ENCODE assay signal across 17 cellular contexts in the genomic region with DNA sequence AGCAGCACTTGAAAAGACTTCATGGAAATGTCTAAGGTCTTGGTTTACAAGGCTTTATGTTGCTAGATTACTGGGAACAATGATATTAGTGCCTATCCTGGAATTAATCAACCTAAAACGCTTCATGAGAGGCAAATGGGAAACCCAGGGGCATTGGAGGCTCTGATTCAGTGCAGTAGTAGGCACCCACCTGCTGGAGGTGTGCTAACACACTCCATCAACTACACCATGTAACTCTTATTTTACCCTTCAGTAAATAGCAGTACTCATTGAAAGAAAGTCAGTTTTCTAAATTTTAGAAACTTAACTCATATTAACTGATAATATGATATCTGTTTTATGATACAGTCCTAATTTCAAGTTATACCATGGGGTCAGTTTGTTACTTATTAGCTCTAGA. TPM values are rescaled to one million over a fixed set of nuclear protein-coding genes. Genes with fewer than 3 reads are reported as not detected.
DNase-seq lines count a peak whose midpoint lies in the region; ATAC-seq and TF ChIP-seq lines count a peak whose summit lies in the region.
"Had no signal": no experiment of that assay in that cellular context is flagged by ENCODE, and none has a peak within 500 bp of the region (broad histone marks: within the 10 kb centered on the region; RNA-seq: fewer than 3 reads in every experiment).

No MANE protein-coding gene starts in this region.

- H3K4me3 ChIP-seq in coronary artery, result no peak overlapping the region

- no peaks in the 10 kb centered on the region for H3K4me1 Mint-ChIP-seq in CD4-positive, alpha-beta T cell (ENCODE audit: low read depth)
- H3K4me1 Mint-ChIP-seq in WTC11, result no peaks in the 10 kb centered on the region

- no peaks in the 10 kb centered on the region for H3K9me3 Mint-ChIP-seq in CD4-positive, alpha-beta T cell
- no peaks in the 10 kb centered on the region for H3K9me3 Mint-ChIP-seq in WTC11

- POLR2A ChIA-PET in CD4-positive, alpha-beta T cell (lab: Charles Lee), result interaction anchor here (0.7 kb wide), 1 partner anchor 17 kb away, joined by 5 read pairs; a partner anchor contains a TSS
- POLR2A ChIA-PET in WTC11 (lab: Charles Lee), result interaction anchor here (0.7 kb wide), 1 partner anchor 9 kb away, joined by 4 read pairs; no protein-coding TSS in a partner anchor

- no peak for DNase-seq in CD4-positive, alpha-beta T cell
- DNase-seq in WTC11 (ENCODE audit: low spot score), result no peak
- DNase-seq in NCI-H146 treated with DMSO at 0.1 percent for 48 hours (lab: John Stamatoyannopoulos, UW; ENCODE audit: unreplicated experiment), result no peak
- no peak for DNase-seq in NAMALWA (ENCODE audit: low spot score)
- DNase-seq in coronary artery (ENCODE audit: low spot score), result no peak
- DNase-seq in pons (ENCODE audit: low spot score), result no peak
- DNase-seq: activated effector memory CD4-positive, alpha-beta T cell treated with Interleukin-2 at 50 U/mL for 16 hours; amygdala; central memory CD4-positive, alpha-beta T cell; hypothalamus; Kasumi-1; midbrain; NCI-H1436 treated with DMSO at 0.1 percent for 48 hours; NCI-H510A treated with DMSO at 0.1 percent for 48 hours had no signal

- H3K27ac Mint-ChIP-seq in CD4-positive, alpha-beta T cell, result no peak overlapping the region
- H3K27ac Mint-ChIP-seq in WTC11, result no peak overlapping the region

- TF ChIP-seq CTCF in CD4-positive, alpha-beta T cell (IDR thresholded peaks at IDR 0.05), result no peak
- TF ChIP-seq CTCF in GM12873 (IDR thresholded peaks at IDR 0.05; ENCODE audit: insufficient read depth, low read depth, low read length, missing control alignments), result peak; percentile 23
- no peak for TF ChIP-seq CTCF in WTC11 (IDR thresholded peaks at IDR 0.05)
- no peak for TF ChIP-seq CTCF in coronary artery (IDR thresholded peaks at IDR 0.05)

- no peaks in the 10 kb centered on the region for H3K9me3 ChIP-seq in CD4-positive, alpha-beta T cell (ENCODE audit: control insufficient read depth, low read length)

- H3K27me3 Mint-ChIP-seq in CD4-positive, alpha-beta T cell, result no peaks in the 10 kb centered on the region
- H3K27me3 Mint-ChIP-seq in WTC11 (ENCODE audit: low read depth), result no peaks in the 10 kb centered on the region; the same call in 1 of the 2 replicates

- ATAC-seq in CD4-positive, alpha-beta T cell (ENCODE audit: poor library complexity), result peak; percentile 61
- ATAC-seq in HG03066 (IDR thresholded peaks at IDR 0.05; ENCODE audit: low read depth, unreplicated experiment) (peak; percentile 56), WTC11 (peak; percentile 90)

- no peaks in the 10 kb centered on the region for H3K36me3 Mint-ChIP-seq in CD4-positive, alpha-beta T cell (ENCODE audit: low read depth)
- H3K36me3 Mint-ChIP-seq in WTC11, result no peaks in the 10 kb centered on the region

- H3K4me3 Mint-ChIP-seq in CD4-positive, alpha-beta T cell, result no peak overlapping the region
- H3K4me3 Mint-ChIP-seq in WTC11, result no peak overlapping the region

- intact Hi-C loops in CD4-positive, alpha-beta T cell (cut with DNase I, micrococcal nuclease), result no loop called here

- no peaks in the 10 kb centered on the region for H3K27me3 ChIP-seq in CD4-positive, alpha-beta T cell (ENCODE audit: control insufficient read depth, insufficient read depth, low read length)

- CTCF ChIA-PET in CD4-positive, alpha-beta T cell (lab: Charles Lee), result interaction anchor here (0.7 to 1.6 kb wide), 4 partner anchors 31 to 197 kb away, joined by 3 to 4 read pairs (median 3); no protein-coding TSS in a partner anchor
- CTCF ChIA-PET in WTC11 (lab: Charles Lee), result interaction anchor here (0.7 to 1.2 kb wide), 5 partner anchors 9 to 60 kb away, joined by 3 to 6 read pairs (median 4); no protein-coding TSS in a partner anchor

- no peak overlapping the region for H3K27ac ChIP-seq in CD4-positive, alpha-beta T cell (ENCODE audit: low read depth, low read length)
- no peak overlapping the region for H3K27ac ChIP-seq in coronary artery
- H3K27ac ChIP-seq: VCaP had no signal

TF ChIP-seq in WTC11, 78 proteins besides CTCF, POLR2A, EP300 and RAD21:
- TF ChIP-seq NFE2L1 (CRISPR knock-in tag; IDR thresholded peaks at IDR 0.05) (no peak), MXD4 (CRISPR knock-in tag; IDR thresholded peaks at IDR 0.05; ENCODE audit: borderline replicate concordance) (no peak), GABPB1 (CRISPR knock-in tag; IDR thresholded peaks at IDR 0.05) (no peak), ZNF232 (CRISPR knock-in tag; IDR thresholded peaks at IDR 0.05) (no peak)

RNA-seq across cellular contexts. Expression of a gene that starts 17.4 kb away (rescaled TPM):
- 100 to 1,000 TPM; 162 to 167 TPM for total RNA-seq in CD4-positive, alpha-beta T cell
- 367 to 406 TPM (median 379 TPM) in 3 replicates for total RNA-seq in WTC11 (2021)
